39 cellular contexts compared by ENCODE assay signal in the genomic region with DNA sequence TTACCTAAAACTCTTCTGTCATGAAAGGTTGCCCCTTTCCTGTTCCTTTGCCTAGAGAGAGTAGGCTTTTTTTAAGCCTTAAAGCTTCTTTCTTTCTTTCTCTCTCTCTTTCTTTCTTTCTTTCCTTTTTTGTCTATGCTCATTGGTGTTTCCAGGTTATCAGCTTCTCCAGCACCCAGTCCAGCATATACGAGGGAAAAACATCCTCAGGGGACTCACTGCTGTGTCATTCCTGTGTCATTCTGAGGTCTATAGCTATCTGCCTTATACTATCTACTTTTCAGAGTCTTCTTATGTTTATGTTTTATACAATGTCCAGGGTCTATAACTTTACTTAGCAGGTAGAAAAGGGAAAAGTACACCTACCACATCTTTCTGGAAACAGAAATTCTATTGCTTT. TPM values are rescaled to one million over a fixed set of nuclear protein-coding genes. Genes with fewer than 3 reads are reported as not detected.
"Had no signal": no experiment of that assay in that cellular context is flagged by ENCODE, and none has a peak within 500 bp of the region (broad histone marks: within the 10 kb centered on the region; RNA-seq: fewer than 3 reads in every experiment).

No MANE protein-coding gene starts in this region.

- H3K4me3 ChIP-seq: MG63 had no signal

- DNase-seq: Karpas-422, Kasumi-1, MG63, MM.1S, MV-4-11, NCI-H1048, NCI-H1092, NCI-H1092 treated with DMSO at 0.1 percent for 48 hours, NCI-H1105, NCI-H1105 treated with DMSO at 0.1 percent for 48 hours, NCI-H1417, NCI-H1417 treated with DMSO at 0.1 percent for 48 hours, NCI-H1436, NCI-H1436 treated with DMSO at 0.1 percent for 48 hours, NCI-H146, NCI-H1694, NCI-H1694 treated with DMSO at 0.1 percent for 48 hours, NCI-H187, NCI-H187 treated with DMSO at 0.1 percent for 48 hours, NCI-H1930, NCI-H2029, NCI-H2029 treated with DMSO at 0.1 percent for 48 hours, NCI-H2081, NCI-H2081 treated with DMSO at 0.1 percent for 48 hours, NCI-H2107, NCI-H2171, NCI-H2171 treated with DMSO at 0.1 percent for 48 hours, NCI-H2227 treated with DMSO at 0.1 percent for 48 hours, NCI-H226, NCI-H345, NCI-H446, NCI-H446 treated with DMSO at 0.1 percent for 48 hours, NCI-H510A, NCI-H510A treated with DMSO at 0.1 percent for 48 hours, NCI-H524 had no signal

- H3K36me3 ChIP-seq: MG63 had no signal

- H3K9me3 ChIP-seq: MG63 had no signal

- H3K27me3 ChIP-seq: MG63 had no signal

RNA-seq across cellular contexts. Expression of gene PAGE4, which starts 39.6 kb away (rescaled TPM):
- total RNA-seq: LHCN-M2, M059J, MCF 10A, NCI-H460 had no signal
